In genomic region chr17:56718515-56718914, GRCh38 we compare ENCODE assay signal across 1 cellular context.
TF ChIP-seq lines count a peak whose summit lies in the region.

No MANE protein-coding gene starts in this region.

TF ChIP-seq in HepG2, 621 proteins besides CTCF, POLR2A, EP300 and RAD21 (continued from another document):
- TF ChIP-seq KIAA2018 (CRISPR knock-in tag; IDR thresholded peaks at IDR 0.05; ENCODE audit: borderline replicate concordance), result no peak
- no peak for TF ChIP-seq ZNF556 (CRISPR knock-in tag; IDR thresholded peaks at IDR 0.05; ENCODE audit: borderline replicate concordance)
- TF ChIP-seq ZNF780A (CRISPR knock-in tag; IDR thresholded peaks at IDR 0.05), result no peak
- TF ChIP-seq ZKSCAN1 (IDR thresholded peaks at IDR 0.05; ENCODE audit: low read length), result no peak
